Comparison of ENCODE assay signal across 18 cellular contexts in the genomic region with DNA sequence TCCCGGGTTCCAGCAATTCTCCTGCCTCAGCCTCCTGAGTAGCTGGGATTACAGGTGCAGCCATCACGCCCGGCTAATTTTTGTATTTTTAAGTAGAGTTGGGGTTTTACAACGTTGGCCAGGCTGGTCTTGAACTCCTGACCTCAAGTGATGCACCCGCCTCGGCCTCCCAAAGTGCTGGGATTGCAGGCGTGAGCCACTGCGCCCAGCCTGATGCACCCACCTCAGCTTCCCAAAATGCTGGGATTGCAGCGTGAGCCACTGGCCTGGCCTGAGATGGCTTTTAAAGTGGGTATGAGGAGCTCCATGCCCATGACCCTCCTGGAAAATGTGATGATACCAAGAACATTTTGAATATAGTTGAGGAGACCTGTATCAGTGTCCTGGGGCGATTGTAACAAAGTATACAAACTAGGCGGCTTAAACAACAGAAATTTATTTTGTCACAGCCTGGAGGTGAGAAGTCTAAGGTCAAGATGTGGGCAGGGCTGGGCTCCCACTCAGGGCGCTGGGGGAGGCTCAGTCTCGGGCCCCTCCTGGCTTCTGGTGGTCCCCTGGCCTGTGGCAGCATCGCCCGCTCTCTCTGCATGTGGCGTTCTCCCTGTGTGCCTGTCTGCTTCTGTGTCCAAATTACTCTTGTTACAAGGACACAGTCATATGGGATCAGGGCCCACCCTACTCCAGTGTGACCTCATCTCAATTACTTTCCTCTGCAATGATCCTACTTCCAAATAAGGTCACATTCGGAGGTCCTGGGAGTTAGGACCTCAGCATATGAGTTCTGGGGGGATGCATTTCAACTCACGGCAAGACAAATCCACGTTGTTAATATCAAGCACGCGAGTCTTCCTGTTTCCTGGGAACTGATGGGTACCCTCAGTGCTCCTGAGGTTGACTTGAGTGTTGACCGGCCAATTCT.
DNase-seq lines count a peak whose midpoint lies in the region; ATAC-seq and TF ChIP-seq lines count a peak whose summit lies in the region.
"Had no signal": no experiment of that assay in that cellular context is flagged by ENCODE, and none has a peak within 500 bp of the region (broad histone marks: within the 10 kb centered on the region; RNA-seq: fewer than 3 reads in every experiment).

No MANE protein-coding gene starts in this region.

- H3K9me3 Mint-ChIP-seq in chondrocyte (ENCODE audit: low read depth) = no peaks in the 10 kb centered on the region
- H3K9me3 Mint-ChIP-seq: CD4-positive, CD25-positive, alpha-beta regulatory T cell; H9 had no signal

- H3K27ac ChIP-seq in osteoblast (ENCODE audit: low read depth, low read length) = no peak overlapping the region
- no peak overlapping the region for H3K27ac ChIP-seq in psoas muscle

- H2AFZ ChIP-seq in osteoblast (ENCODE audit: low read length) = no peak overlapping the region

- no peaks in the 10 kb centered on the region for H3K36me3 Mint-ChIP-seq in chondrocyte (ENCODE audit: low read depth)

- H3K27me3 Mint-ChIP-seq in chondrocyte (ENCODE audit: low read depth) = no peaks in the 10 kb centered on the region
- H3K27me3 Mint-ChIP-seq: CD4-positive, CD25-positive, alpha-beta regulatory T cell; CD8-positive, alpha-beta memory T cell had no signal

- no peak overlapping the region for H3K4me2 ChIP-seq in osteoblast (ENCODE audit: insufficient read depth, low read length)

- H3K4me1 ChIP-seq in osteoblast (ENCODE audit: insufficient read depth, low read length) (no peaks in the 10 kb centered on the region), psoas muscle (no peaks in the 10 kb centered on the region)
- H3K4me1 ChIP-seq: BE2C had no signal

- no peaks in the 10 kb centered on the region for H4K20me1 ChIP-seq in osteoblast (ENCODE audit: insufficient read depth, low read length)

- peaks cover 8% of the 10 kb centered on the region for H3K4me1 Mint-ChIP-seq in chondrocyte (ENCODE audit: low read depth)
- H3K4me1 Mint-ChIP-seq: CD8-positive, alpha-beta memory T cell; H9 had no signal

- H3K9me3 ChIP-seq in osteoblast (ENCODE audit: low read depth, low read length) (no peaks in the 10 kb centered on the region), psoas muscle (no peaks in the 10 kb centered on the region)
- H3K9me3 ChIP-seq: BE2C had no signal

- no peaks in the 10 kb centered on the region for H3K79me2 ChIP-seq in osteoblast (ENCODE audit: insufficient read depth, low read length)

- TF ChIP-seq CTCF in chondrocyte (IDR thresholded peaks at IDR 0.05) = no peak
- no peak for TF ChIP-seq CTCF in osteoblast (IDR thresholded peaks at IDR 0.05; ENCODE audit: extremely low read depth, low read depth, low read length)
- TF ChIP-seq CTCF in psoas muscle (IDR thresholded peaks at IDR 0.05) = no peak

- WGBS in psoas muscle, 3 donors = 89 to 93% (median 91%) methylated on average over 22 of the region's 22 CpGs

- H3K27me3 ChIP-seq in osteoblast (ENCODE audit: insufficient read depth, low read length) (no peaks in the 10 kb centered on the region), psoas muscle (ENCODE audit: insufficient read depth in 3 of 3, low read length in 2 of 3) (no peaks in the 10 kb centered on the region)
- H3K27me3 ChIP-seq: BE2C had no signal

- DNase-seq in activated effector memory CD4-positive, alpha-beta T cell treated with anti-CD3 and anti-CD28 coated beads, Interleukin-2, amount 50 U/mL, for 16 hours = peak; percentile 21
- DNase-seq in activated effector memory CD4-positive, alpha-beta T cell treated with Interleukin-2 at 50 U/mL for 16 hours = no peak
- DNase-seq in chondrocyte (ENCODE audit: low spot score) (peak; percentile 35), islet precursor cell (peak; percentile 38), osteoblast (ENCODE audit: insufficient read length, low spot score, missing footprints) (peak; percentile 80), iPS-NIHi11 (ENCODE audit: low spot score) (no peak), psoas muscle (no peak)
- DNase-seq: BE2C; C1 segment of cervical spinal cord; CD4-positive, CD25-positive, alpha-beta regulatory T cell; CD8-positive, alpha-beta memory T cell; COR-L47; DMS 273 treated with DMSO at 0.1 percent for 48 hours; DMS53; DND-41; EL had no signal

- H3K4me3 ChIP-seq in osteoblast (ENCODE audit: insufficient read depth, low read length) (no peak overlapping the region), psoas muscle (no peak overlapping the region)
- H3K4me3 ChIP-seq: GM12878 had no signal

- no peaks in the 10 kb centered on the region for H3K36me3 ChIP-seq in osteoblast (ENCODE audit: insufficient read depth, low read length)
- H3K36me3 ChIP-seq in psoas muscle (ENCODE audit: insufficient read depth in 1 of 2, low read depth in 1 of 2) = peaks cover 0 to 12% of the 10 kb centered on the region in 2 donors
- H3K36me3 ChIP-seq: BE2C had no signal

- no peak for ATAC-seq in psoas muscle
- ATAC-seq: GM12878 had no signal

- no peak overlapping the region for H3K27ac Mint-ChIP-seq in chondrocyte (ENCODE audit: unreplicated experiment)
- H3K27ac Mint-ChIP-seq: CD8-positive, alpha-beta memory T cell had no signal

- intact Hi-C loops in psoas muscle (cut with DNase I) = no loop called here

- no peak overlapping the region for H3K4me3 Mint-ChIP-seq in chondrocyte (ENCODE audit: unreplicated experiment)
- H3K4me3 Mint-ChIP-seq: CD4-positive, CD25-positive, alpha-beta regulatory T cell; H9 had no signal

Comparison
In these comparisons a context has a peak if more than half of its experiments do, and no peak if none do; other contexts are left out.
1. DNase-seq: peak in activated effector memory CD4-positive, alpha-beta T cell treated with anti-CD3 and anti-CD28 coated beads, Interleukin-2, amount 50 U/mL, for 16 hours (single experiment), chondrocyte (single experiment), islet precursor cell (single experiment) and osteoblast (single experiment); none in activated effector memory CD4-positive, alpha-beta T cell treated with Interleukin-2 at 50 U/mL for 16 hours (single experiment), iPS-NIHi11 (single experiment) and psoas muscle (0 of 2).